Comparison of ENCODE assay signal across 18 cellular contexts in the genomic region with DNA sequence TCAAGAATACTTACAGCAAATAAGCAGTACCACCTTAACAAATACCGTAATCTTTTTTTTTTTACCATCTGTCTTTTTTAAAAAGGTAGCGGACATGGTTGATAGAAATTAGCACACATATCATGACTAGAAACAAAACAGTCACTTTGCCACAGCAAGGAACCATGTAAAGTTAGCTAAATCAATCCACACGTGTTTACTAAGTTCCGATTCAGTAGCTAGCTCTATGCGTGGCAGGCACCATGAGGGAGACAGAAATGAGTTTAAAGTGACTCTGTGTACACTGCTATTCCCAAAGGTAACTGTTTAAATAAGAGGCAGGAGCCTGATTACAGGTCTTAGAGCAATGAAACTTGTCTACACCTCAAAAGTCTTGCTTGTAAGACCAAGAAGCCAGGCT.
DNase-seq lines count a peak whose midpoint lies in the region; ATAC-seq and TF ChIP-seq lines count a peak whose summit lies in the region.
"Had no signal": no experiment of that assay in that cellular context is flagged by ENCODE, and none has a peak within 500 bp of the region (broad histone marks: within the 10 kb centered on the region; RNA-seq: fewer than 3 reads in every experiment).

No MANE protein-coding gene starts in this region.

- peaks cover 2% of the 10 kb centered on the region in 2 donors for H3K36me3 Mint-ChIP-seq in activated T-cell treated with anti-CD3 and anti-CD28 coated beads, Interleukin-2, amount 50 U/mL, for 72 hours (ENCODE audit: insufficient read depth in 2 of 2)
- no peaks in the 10 kb centered on the region for H3K36me3 Mint-ChIP-seq in HFFc6 (ENCODE audit: low read depth)
- no peaks in the 10 kb centered on the region for H3K36me3 Mint-ChIP-seq in central memory CD8-positive, alpha-beta T cell (ENCODE audit: insufficient read depth)
- peaks cover 15% of the 10 kb centered on the region for H3K36me3 Mint-ChIP-seq in stimulated activated memory B cell treated with anti-CD40 and anti-IgM and Interleukin-4, amounts not matched to agents 10 μg/mL and 1 μg/mL and 100 μg/mL, for 72 hours

- H3K27ac Mint-ChIP-seq in activated T-cell treated with anti-CD3 and anti-CD28 coated beads, Interleukin-2, amount 50 U/mL, for 72 hours = peak overlapping the region; percentile 59
- H3K27ac Mint-ChIP-seq in HFFc6 = peak overlapping the region; percentile 82; the same call in 1 of the 2 replicates
- peak overlapping the region; percentile 81 for H3K27ac Mint-ChIP-seq in central memory CD8-positive, alpha-beta T cell (ENCODE audit: low read depth)
- peak overlapping the region; percentile 81 for H3K27ac Mint-ChIP-seq in stimulated activated memory B cell treated with anti-CD40 and anti-IgM and Interleukin-4, amounts not matched to agents 10 μg/mL and 1 μg/mL and 100 μg/mL, for 72 hours

- peaks cover 89% of the 10 kb centered on the region for H3K4me1 Mint-ChIP-seq in activated T-cell treated with anti-CD3 and anti-CD28 coated beads, Interleukin-2, amount 50 U/mL, for 72 hours (ENCODE audit: low read depth)
- H3K4me1 Mint-ChIP-seq in HFFc6 (ENCODE audit: low read depth) = peaks cover 85% of the 10 kb centered on the region
- peaks cover 80% of the 10 kb centered on the region for H3K4me1 Mint-ChIP-seq in central memory CD8-positive, alpha-beta T cell
- peaks cover 79% of the 10 kb centered on the region for H3K4me1 Mint-ChIP-seq in stimulated activated memory B cell treated with anti-CD40 and anti-IgM and Interleukin-4, amounts not matched to agents 10 μg/mL and 1 μg/mL and 100 μg/mL, for 72 hours

- no peak overlapping the region for H3K4me3 ChIP-seq in spleen
- H3K4me3 ChIP-seq: Peyer's patch, sigmoid colon had no signal

- H3K27me3 Mint-ChIP-seq in activated T-cell treated with anti-CD3 and anti-CD28 coated beads, Interleukin-2, amount 50 U/mL, for 72 hours (ENCODE audit: low read depth) = no peaks in the 10 kb centered on the region
- no peaks in the 10 kb centered on the region for H3K27me3 Mint-ChIP-seq in HFFc6 (ENCODE audit: insufficient read depth)
- no peaks in the 10 kb centered on the region for H3K27me3 Mint-ChIP-seq in central memory CD8-positive, alpha-beta T cell
- no peaks in the 10 kb centered on the region for H3K27me3 Mint-ChIP-seq in stimulated activated memory B cell treated with anti-CD40 and anti-IgM and Interleukin-4, amounts not matched to agents 10 μg/mL and 1 μg/mL and 100 μg/mL, for 72 hours

- H3K27me3 ChIP-seq in spleen (replicated peaks in 1 of 7) = no peaks in the 10 kb centered on the region
- H3K27me3 ChIP-seq: Peyer's patch, sigmoid colon had no signal

- intact Hi-C loops in spleen (cut with DNase I; ENCODE audit: low total_unique reads) = no loop called here

- no peak overlapping the region for H3K4me3 Mint-ChIP-seq in activated T-cell treated with anti-CD3 and anti-CD28 coated beads, Interleukin-2, amount 50 U/mL, for 72 hours
- no peak overlapping the region for H3K4me3 Mint-ChIP-seq in HFFc6
- H3K4me3 Mint-ChIP-seq in central memory CD8-positive, alpha-beta T cell = no peak overlapping the region
- no peak overlapping the region for H3K4me3 Mint-ChIP-seq in stimulated activated memory B cell treated with anti-CD40 and anti-IgM and Interleukin-4, amounts not matched to agents 10 μg/mL and 1 μg/mL and 100 μg/mL, for 72 hours

- TF ChIP-seq POLR2A in spleen (IDR thresholded peaks at IDR 0.05) = no peak

- peaks cover 0 to 6% (median 0%) of the 10 kb centered on the region in 6 donors for H3K36me3 ChIP-seq in spleen
- H3K36me3 ChIP-seq: Peyer's patch, sigmoid colon had no signal

- no peaks in the 10 kb centered on the region for H3K9me3 ChIP-seq in spleen
- H3K9me3 ChIP-seq: Peyer's patch, sigmoid colon had no signal

- no peak for ATAC-seq in activated T-cell treated with anti-CD3 and anti-CD28 coated beads, Interleukin-2, amount 50 U/mL, for 72 hours (replicated peaks in 1 of 2)
- ATAC-seq in central memory CD8-positive, alpha-beta T cell (replicated peaks; ENCODE audit: extremely low read depth, poor library complexity, severe bottlenecking) = no peak
- ATAC-seq in stimulated activated memory B cell treated with anti-CD40 and anti-IgM and Interleukin-4, amounts not matched to agents 10 μg/mL and 1 μg/mL and 100 μg/mL, for 72 hours = peak; percentile 56
- no peak for ATAC-seq in activated CD4-positive, CD25-positive, alpha-beta regulatory T cell treated with anti-CD3 and anti-CD28 coated beads, Interleukin-2, amount 50 U/mL, for 24 hours
- ATAC-seq: left ventricle myocardium superior had no signal

- DNase-seq in activated T-cell treated with anti-CD3 and anti-CD28 coated beads, Interleukin-2, amount 50 U/mL, for 72 hours = no peak
- DNase-seq in activated T-cell treated with anti-CD3 and anti-CD28 coated beads for 4 hours (no peak), HFFc6 (no peak), spleen (no peak)
- DNase-seq in central memory CD8-positive, alpha-beta T cell (ENCODE audit: low spot score in 2 of 2) = no peak
- DNase-seq: anterior cingulate cortex; central memory CD4-positive, alpha-beta T cell; effector CD8-positive, alpha-beta T cell; glutamatergic neuron; left ventricle myocardium superior; NCI-H1105; sigmoid colon; stimulated activated CD4-positive, alpha-beta T cell treated with anti-CD3 and anti-CD28 coated beads, Interleukin-2, amount 100 ng/mL, for 24 hours had no signal

- 72 to 87% (median 76%) methylated on average over 5 of the region's 5 CpGs for WGBS in spleen, 5 donors

- peak overlapping the region in 3 of 8 donors; percentile 63 to 95 (median 90) for H3K27ac ChIP-seq in spleen
- H3K27ac ChIP-seq: KMS-11, parathyroid adenoma had no signal

- H3K9me3 Mint-ChIP-seq in activated T-cell treated with anti-CD3 and anti-CD28 coated beads, Interleukin-2, amount 50 U/mL, for 72 hours = no peaks in the 10 kb centered on the region
- H3K9me3 Mint-ChIP-seq in HFFc6 = no peaks in the 10 kb centered on the region
- H3K9me3 Mint-ChIP-seq in central memory CD8-positive, alpha-beta T cell = no peaks in the 10 kb centered on the region
- H3K9me3 Mint-ChIP-seq in stimulated activated memory B cell treated with anti-CD40 and anti-IgM and Interleukin-4, amounts not matched to agents 10 μg/mL and 1 μg/mL and 100 μg/mL, for 72 hours = peaks cover under 1% of the 10 kb centered on the region

- peaks cover 35 to 100% (median 87%) of the 10 kb centered on the region in 6 donors for H3K4me1 ChIP-seq in spleen

- TF ChIP-seq CTCF in HFFc6 (IDR thresholded peaks at IDR 0.05) = no peak
- no peak for TF ChIP-seq CTCF in spleen (IDR thresholded peaks at IDR 0.05 in 8 of 11, conservative IDR thresholded peaks at IDR 0.05 in 3 of 11)
